2 cellular contexts compared by ENCODE assay signal in genomic region chr14:91985521-91986255, GRCh38.
TF ChIP-seq lines count a peak whose summit lies in the region.

No MANE protein-coding gene starts in this region.

TF ChIP-seq in IMR-90, 13 proteins besides CTCF, POLR2A, EP300 and RAD21:
- TF ChIP-seq CEBPB (IDR thresholded peaks at IDR 0.05; ENCODE audit: low read depth, low read length) (no peak; the same call in 1 of the 2 replicates), FOS (IDR thresholded peaks at IDR 0.05; ENCODE audit: low read depth, low read length) (no peak), RFX5 (IDR thresholded peaks at IDR 0.05; ENCODE audit: low read depth, low read length) (no peak), MAFK (IDR thresholded peaks at IDR 0.05; ENCODE audit: low read depth, low read length) (no peak), MAZ (IDR thresholded peaks at IDR 0.05; ENCODE audit: borderline replicate concordance, low read depth, low read length) (no peak), CHD1 (IDR thresholded peaks at IDR 0.05; ENCODE audit: low read depth, low read length) (no peak), RCOR1 (IDR thresholded peaks at IDR 0.05; ENCODE audit: insufficient replicate concordance, low read length) (no peak), USF2 (IDR thresholded peaks at IDR 0.05; ENCODE audit: low read depth, low read length) (no peak), NFE2L2 (IDR thresholded peaks at IDR 0.05; ENCODE audit: low read depth, low read length) (no peak), SMC3 (IDR thresholded peaks at IDR 0.05; ENCODE audit: low read depth, low read length) (no peak), ELK1 (IDR thresholded peaks at IDR 0.05; ENCODE audit: borderline replicate concordance, low read depth, low read length) (no peak), BHLHE40 (IDR thresholded peaks at IDR 0.05; ENCODE audit: low read depth, low read length) (no peak), MXI1 (IDR thresholded peaks at IDR 0.05; ENCODE audit: borderline replicate concordance, low read depth, low read length) (no peak)

TF ChIP-seq in GM23338, 12 proteins besides CTCF, POLR2A, EP300 and RAD21:
- TF ChIP-seq ETS1 (IDR thresholded peaks at IDR 0.05) (no peak), POLR2AphosphoS5 (IDR thresholded peaks at IDR 0.05; ENCODE audit: low read depth) (no peak), ZNF462 (CRISPR knock-in tag; IDR thresholded peaks at IDR 0.05) (no peak), ZNF114 (CRISPR knock-in tag; IDR thresholded peaks at IDR 0.05) (no peak), EZH2phosphoT487 (IDR thresholded peaks at IDR 0.05; ENCODE audit: unreplicated experiment) (no peak), JUNB (IDR thresholded peaks at IDR 0.05; ENCODE audit: unreplicated experiment) (no peak), CREB1 (CRISPR knock-in tag; IDR thresholded peaks at IDR 0.05; ENCODE audit: low read depth) (no peak), NANOG (IDR thresholded peaks at IDR 0.05; ENCODE audit: borderline replicate concordance) (no peak), EZH2 (IDR thresholded peaks at IDR 0.05; ENCODE audit: low read depth, unreplicated experiment) (no peak), ZNF331 (CRISPR knock-in tag; IDR thresholded peaks at IDR 0.05; ENCODE audit: low read depth) (no peak), REST (IDR thresholded peaks at IDR 0.05; ENCODE audit: unreplicated experiment) (no peak), STAT1 (IDR thresholded peaks at IDR 0.05; ENCODE audit: unreplicated experiment) (no peak)
